ENCODE assay signal across 22 cellular contexts in genomic region chr12:43912851-43913250, GRCh38.
"Had no signal": no experiment of that assay in that cellular context is flagged by ENCODE, and none has a peak within 500 bp of the region (broad histone marks: within the 10 kb centered on the region; RNA-seq: fewer than 3 reads in every experiment).

No MANE protein-coding gene starts in this region.

- H3K4me3 ChIP-seq: esophagus squamous epithelium, heart left ventricle, mucosa of descending colon, spleen, testis, tibial nerve, upper lobe of right lung, vagina had no signal

- H3K9me3 Mint-ChIP-seq: stimulated activated naive B cell treated with anti-CD40 and anti-IgM and Interleukin-4, amounts not matched to agents 10 μg/mL and 1 μg/mL and 100 μg/mL, for 72 hours; stimulated activated naive CD8-positive, alpha-beta T cell treated with anti-CD3 and anti-CD28 coated beads, Interleukin-15, amount 100 ng/mL, for 72 hours had no signal

- DNase-seq: cortex of kidney; effector memory CD4-positive, alpha-beta T cell; esophagus squamous epithelium; heart left ventricle; hippocampal formation; kidney glomerular epithelial cell; mammary epithelial cell; mucosa of descending colon; naive thymus-derived CD8-positive, alpha-beta T cell; posterior cingulate gyrus; spleen; stimulated activated CD4-positive, alpha-beta T cell treated with anti-CD3 and anti-CD28 coated beads, Interleukin-15, amount 100 ng/mL, for 24 hours; stimulated activated CD4-positive, alpha-beta T cell treated with anti-CD3 and anti-CD28 coated beads, Interleukin-1b, Interleukin-23, amount 100 ng/mL, for 48 hours; stimulated activated CD4-positive, alpha-beta T cell treated with anti-CD3 and anti-CD28 coated beads, Interleukin-4, amount 100 ng/mL, for 4 hours; stimulated activated naive B cell treated with anti-CD40 and anti-IgM and Interleukin-4, amounts not matched to agents 10 μg/mL and 1 μg/mL and 100 μg/mL, for 72 hours; stimulated activated naive CD8-positive, alpha-beta T cell treated with anti-CD3 and anti-CD28 coated beads, Interleukin-15, amount 100 ng/mL, for 72 hours; testis; upper lobe of right lung had no signal

- H3K4me3 Mint-ChIP-seq: naive thymus-derived CD8-positive, alpha-beta T cell; stimulated activated naive B cell treated with anti-CD40 and anti-IgM and Interleukin-4, amounts not matched to agents 10 μg/mL and 1 μg/mL and 100 μg/mL, for 72 hours; stimulated activated naive CD8-positive, alpha-beta T cell treated with anti-CD3 and anti-CD28 coated beads, Interleukin-15, amount 100 ng/mL, for 72 hours had no signal

- H3K27me3 Mint-ChIP-seq: naive thymus-derived CD8-positive, alpha-beta T cell; stimulated activated naive B cell treated with anti-CD40 and anti-IgM and Interleukin-4, amounts not matched to agents 10 μg/mL and 1 μg/mL and 100 μg/mL, for 72 hours; stimulated activated naive CD8-positive, alpha-beta T cell treated with anti-CD3 and anti-CD28 coated beads, Interleukin-15, amount 100 ng/mL, for 72 hours had no signal

- ATAC-seq: heart left ventricle; left lobe of liver; mucosa of descending colon; naive thymus-derived CD8-positive, alpha-beta T cell; sciatic nerve; stimulated activated naive B cell treated with anti-CD40 and anti-IgM and Interleukin-4, amounts not matched to agents 10 μg/mL and 1 μg/mL and 100 μg/mL, for 72 hours; stimulated activated naive CD8-positive, alpha-beta T cell treated with anti-CD3 and anti-CD28 coated beads, Interleukin-15, amount 100 ng/mL, for 72 hours; upper lobe of right lung had no signal

- H3K36me3 Mint-ChIP-seq: naive thymus-derived CD8-positive, alpha-beta T cell; stimulated activated naive B cell treated with anti-CD40 and anti-IgM and Interleukin-4, amounts not matched to agents 10 μg/mL and 1 μg/mL and 100 μg/mL, for 72 hours had no signal

- H3K27ac Mint-ChIP-seq: naive thymus-derived CD8-positive, alpha-beta T cell; stimulated activated naive B cell treated with anti-CD40 and anti-IgM and Interleukin-4, amounts not matched to agents 10 μg/mL and 1 μg/mL and 100 μg/mL, for 72 hours; stimulated activated naive CD8-positive, alpha-beta T cell treated with anti-CD3 and anti-CD28 coated beads, Interleukin-15, amount 100 ng/mL, for 72 hours had no signal

- H3K4me1 Mint-ChIP-seq: naive thymus-derived CD8-positive, alpha-beta T cell; stimulated activated naive CD8-positive, alpha-beta T cell treated with anti-CD3 and anti-CD28 coated beads, Interleukin-15, amount 100 ng/mL, for 72 hours had no signal
